Comparison of ENCODE assay signal across 27 cellular contexts in the genomic region with DNA sequence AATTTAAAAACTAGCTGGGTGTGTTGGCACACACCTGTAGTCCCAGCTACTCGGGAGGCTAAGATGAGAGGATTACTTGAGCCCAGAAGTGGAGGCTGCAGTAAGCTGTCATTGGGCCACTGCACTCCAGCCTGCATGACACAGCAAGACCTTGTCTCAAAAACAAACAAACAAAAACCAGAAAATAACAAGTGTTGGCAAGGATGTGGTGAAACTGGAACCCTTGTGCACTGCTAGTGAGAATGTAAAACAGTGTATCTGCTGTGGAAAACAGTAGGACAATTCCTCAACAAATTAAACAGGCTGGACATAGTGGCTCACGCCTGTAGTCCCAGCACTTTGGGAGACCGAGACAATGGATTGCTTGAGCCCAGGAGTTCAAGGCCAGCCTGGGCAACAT. TPM values are rescaled to one million over a fixed set of nuclear protein-coding genes. Genes with fewer than 3 reads are reported as not detected.
DNase-seq lines count a peak whose midpoint lies in the region; ATAC-seq, FAIRE-seq and TF ChIP-seq lines count a peak whose summit lies in the region.
"Had no signal": no experiment of that assay in that cellular context is flagged by ENCODE, and none has a peak within 500 bp of the region (broad histone marks: within the 10 kb centered on the region; RNA-seq: fewer than 3 reads in every experiment).

No MANE protein-coding gene starts in this region.

- no peak overlapping the region for H3K27ac ChIP-seq in HepG2 (ENCODE audit: extremely low read length, insufficient read depth, low read length)
- H3K27ac ChIP-seq in right lobe of liver: no peak overlapping the region
- H3K27ac ChIP-seq in lower lobe of right lung: no peak overlapping the region
- H3K27ac ChIP-seq: BLaER1 had no signal

- WGBS in HepG2 (ENCODE audit: low lambda C conversion rate): 95% methylated on average over 3 of the region's 3 CpGs
- 97% methylated on average over 3 of the region's 3 CpGs for WGBS in right lobe of liver (ENCODE audit: insufficient coverage, low coverage, low lambda C conversion rate, missing lambda C conversion rate)

- H3K36me3 Mint-ChIP-seq in activated T-cell treated with anti-CD3 and anti-CD28 coated beads, Interleukin-2, amount 50 U/mL, for 72 hours (ENCODE audit: insufficient read depth in 2 of 2): peaks cover 13 to 47% of the 10 kb centered on the region in 2 donors

- no peak overlapping the region for H3K4me2 ChIP-seq in HepG2 (ENCODE audit: low read depth, low read length)
- H3K4me2 ChIP-seq: BLaER1 had no signal

- ATAC-seq in activated T-cell treated with anti-CD3 and anti-CD28 coated beads, Interleukin-2, amount 50 U/mL, for 72 hours (replicated peaks in 1 of 2): no peak
- ATAC-seq in HepG2 (no peak), right lobe of liver (no peak), lower lobe of right lung (no peak)
- ATAC-seq: GM12878 had no signal

- peaks cover 5 to 32% of the 10 kb centered on the region in 2 experiments; a peak in 4 of 5 replicates for H3K36me3 ChIP-seq in HepG2 (replicated peaks in 1 of 2; ENCODE audit: control insufficient read depth in 1 of 2, insufficient read depth in 2 of 2, low read length in 2 of 2)
- peaks cover 0 to 30% (median 0%) of the 10 kb centered on the region in 4 donors for H3K36me3 ChIP-seq in right lobe of liver
- peaks cover 34% of the 10 kb centered on the region for H3K36me3 ChIP-seq in lower lobe of right lung

- H3K9me3 Mint-ChIP-seq in activated T-cell treated with anti-CD3 and anti-CD28 coated beads, Interleukin-2, amount 50 U/mL, for 72 hours: peaks cover 2 to 3% of the 10 kb centered on the region in 2 donors

- H3K4me3 Mint-ChIP-seq in activated T-cell treated with anti-CD3 and anti-CD28 coated beads, Interleukin-2, amount 50 U/mL, for 72 hours: no peak overlapping the region
- H3K4me3 Mint-ChIP-seq: CD14-positive monocyte had no signal

- no peaks in the 10 kb centered on the region for H3K27me3 Mint-ChIP-seq in activated T-cell treated with anti-CD3 and anti-CD28 coated beads, Interleukin-2, amount 50 U/mL, for 72 hours (ENCODE audit: low read depth)
- H3K27me3 Mint-ChIP-seq: CD4-positive, alpha-beta memory T cell; CD8-positive, alpha-beta memory T cell had no signal

- peaks cover 47% of the 10 kb centered on the region for H3K4me1 Mint-ChIP-seq in activated T-cell treated with anti-CD3 and anti-CD28 coated beads, Interleukin-2, amount 50 U/mL, for 72 hours (ENCODE audit: low read depth)

- TF ChIP-seq POLR2A in HepG2 (IDR thresholded peaks at IDR 0.05; ENCODE audit: insufficient read depth in 1 of 2, low read depth in 2 of 2, low read length in 2 of 2) (no peak), right lobe of liver (IDR thresholded peaks at IDR 0.05) (no peak)

- peaks cover 28% of the 10 kb centered on the region for H3K4me1 ChIP-seq in HepG2 (ENCODE audit: insufficient read depth, low read length)
- peaks cover 0 to 7% (median 2%) of the 10 kb centered on the region in 4 donors for H3K4me1 ChIP-seq in right lobe of liver
- H3K4me1 ChIP-seq in lower lobe of right lung: peaks cover 9% of the 10 kb centered on the region
- H3K4me1 ChIP-seq: BE2C had no signal

- POLR2A ChIA-PET in HepG2 (lab: Yijun Ruan, JAX): interaction anchor here (0.9 kb wide), 1 partner anchor 46 kb away, joined by 3 read pairs; the partner anchor contains the start of gene CEP250

- CTCF ChIA-PET in HepG2 (lab: Yijun Ruan, JAX; ENCODE audit: low intra/inter-chr PET ratio, low total read pairs): no interaction called here

- H3K27me3 ChIP-seq in HepG2 (ENCODE audit: control insufficient read depth in 1 of 2, insufficient read depth in 2 of 2, low read length in 2 of 2): no peaks in the 10 kb centered on the region; a peak in 1 of 5 replicates
- no peaks in the 10 kb centered on the region for H3K27me3 ChIP-seq in right lobe of liver
- H3K27me3 ChIP-seq in lower lobe of right lung (ENCODE audit: low read depth): no peaks in the 10 kb centered on the region
- H3K27me3 ChIP-seq: BE2C, BLaER1 had no signal

- intact Hi-C loops in HepG2 (cut with micrococcal nuclease; ENCODE audit: unreplicated experiment) (no loop called here), right lobe of liver (cut with DNase I) (no loop called here), lower lobe of right lung (cut with DNase I) (no loop called here)

- no peak for TF ChIP-seq RAD21 in HepG2 (CRISPR knock-in tag; IDR thresholded peaks at IDR 0.05)

- H4K20me1 ChIP-seq in HepG2 (ENCODE audit: insufficient read depth, low read length): no peaks in the 10 kb centered on the region
- H4K20me1 ChIP-seq: BLaER1 had no signal

- H3K4me3 ChIP-seq in HepG2 (replicated peaks in 1 of 3; ENCODE audit: insufficient read depth in 1 of 3, low read depth in 2 of 3, low read length in 3 of 3) (no peak overlapping the region), right lobe of liver (no peak overlapping the region), lower lobe of right lung (no peak overlapping the region)
- H3K4me3 ChIP-seq: BLaER1, GM12878 had no signal

- TF ChIP-seq CTCF in HepG2 (CRISPR knock-in tag; IDR thresholded peaks at IDR 0.05): no peak
- TF ChIP-seq CTCF in right lobe of liver (IDR thresholded peaks at IDR 0.05): no peak
- no peak for TF ChIP-seq CTCF in lower lobe of right lung (IDR thresholded peaks at IDR 0.05)

- in situ Hi-C loops in HepG2 (cut with HindIII; ENCODE audit: extremely low pct_ligation_motif_present, low pct_unique_long_range_greater_than_20kb): no loop called here

- TF ChIP-seq EP300 in HepG2 (IDR thresholded peaks at IDR 0.05; ENCODE audit: low read depth in 2 of 2, low read length in 2 of 2) (no peak), HepG2 (CRISPR knock-in tag; IDR thresholded peaks at IDR 0.05; ENCODE audit: borderline replicate concordance) (no peak)

- H3K79me2 ChIP-seq in HepG2 (ENCODE audit: insufficient read depth, low read length): peaks cover 59% of the 10 kb centered on the region

- H3K9me3 ChIP-seq in HepG2 (ENCODE audit: low read length): no peaks in the 10 kb centered on the region
- no peaks in the 10 kb centered on the region for H3K9me3 ChIP-seq in right lobe of liver
- H3K9me3 ChIP-seq in lower lobe of right lung: peaks cover 7% of the 10 kb centered on the region
- H3K9me3 ChIP-seq: BE2C had no signal

- no peak overlapping the region for H3K9ac ChIP-seq in HepG2 (ENCODE audit: insufficient read depth, low read depth, low read length)
- H3K9ac ChIP-seq: BLaER1 had no signal

- H3K27ac Mint-ChIP-seq in activated T-cell treated with anti-CD3 and anti-CD28 coated beads, Interleukin-2, amount 50 U/mL, for 72 hours: peak overlapping the region; percentile 39
- H3K27ac Mint-ChIP-seq: CD14-positive monocyte; CD4-positive, CD25-positive, alpha-beta regulatory T cell had no signal

- no peak for DNase-seq in activated T-cell treated with anti-CD3 and anti-CD28 coated beads, Interleukin-2, amount 50 U/mL, for 72 hours
- DNase-seq in activated T-cell treated with anti-CD3 and anti-CD28 coated beads, Interleukin-2, amount 50 U/mL, for 48 hours: no peak
- DNase-seq in HepG2 (ENCODE audit: low spot score): no peak
- no peak for DNase-seq in right lobe of liver
- no peak for DNase-seq in lower lobe of right lung
- DNase-seq: 8988T; ACHN; BE2C; C1 segment of cervical spinal cord; CD4-positive, alpha-beta memory T cell; CD4-positive, CD25-positive, alpha-beta regulatory T cell; CD8-positive, alpha-beta memory T cell; COR-L47; DMS 273 treated with DMSO at 0.1 percent for 48 hours; DMS153; DMS53; DMS79; DND-41; EL; GDM1 had no signal

- no peak for FAIRE-seq in HepG2 (lab: Jason Lieb, UNC)
- FAIRE-seq: A204.1, GM12878, GM12892, GM18507 had no signal

- no TSS peak for BruUV-seq in HepG2 (replicated peaks; lab: Mats Ljungman, UMichigan)

- H2AFZ ChIP-seq in HepG2 (ENCODE audit: low read length): no peak overlapping the region

RNA-seq across cellular contexts. Expression of gene UQCC1, which starts 3.5 kb away (rescaled TPM):
- total RNA-seq in activated T-cell treated with anti-CD3 and anti-CD28 coated beads, Interleukin-2, amount 50 U/mL, for 72 hours: 10 to 100 TPM; 76.2 to 84.1 TPM
- 67.2 and 79.5 TPM in 2 replicates for total RNA-seq in HepG2 (2016; rRNA removed; fragmentation: Illumina TruSeq; extraction: Trizol)
- total RNA-seq in HepG2 (2016; cell fraction: cytosol; rRNA removed; fragmentation: Illumina TruSeq; extraction: Trizol; ENCODE audit: low read depth): 21.4 and 22.2 TPM in 2 replicates
- total RNA-seq in HepG2 (2016; cell fraction: insoluble cytoplasmic fraction; rRNA removed; fragmentation: Illumina TruSeq; extraction: Trizol): 62.6 and 81.6 TPM in 2 replicates
- total RNA-seq in HepG2 (2016; cell fraction: membrane; rRNA removed; fragmentation: Illumina TruSeq; extraction: Trizol): 31.1 and 32.0 TPM in 2 replicates
- total RNA-seq in HepG2 (2016; cell fraction: nucleus; rRNA removed; fragmentation: Illumina TruSeq; extraction: Trizol): 92.7 and 103 TPM in 2 replicates
- 68.5 and 76.9 TPM in 2 replicates for polyA plus RNA-seq in HepG2 (2011; rRNA removed)
- polyA plus RNA-seq in HepG2 (2011; cell fraction: cytosol; rRNA removed): 43.3 and 47.7 TPM in 2 replicates
- 174 and 175 TPM in 2 replicates for polyA plus RNA-seq in HepG2 (2011; cell fraction: nucleus; rRNA removed)
- 60.6 and 74.9 TPM in 2 replicates for polyA plus RNA-seq in HepG2 (2012)
- polyA plus RNA-seq in HepG2 (2016; cell fraction: cytosol; fragmentation: Illumina TruSeq; extraction: Trizol; ENCODE audit: low read depth): 10.6 and 11.5 TPM in 2 replicates
- 60.7 and 64.9 TPM in 2 replicates for polyA plus RNA-seq in HepG2 (2016; cell fraction: insoluble cytoplasmic fraction; fragmentation: Illumina TruSeq; extraction: Trizol; ENCODE audit: low read depth)
- polyA plus RNA-seq in HepG2 (2016; cell fraction: membrane; fragmentation: Illumina TruSeq; extraction: Trizol; ENCODE audit: low read depth): 17.6 and 21.1 TPM in 2 replicates
- polyA plus RNA-seq in HepG2 (2016; cell fraction: nucleus; fragmentation: Illumina TruSeq; extraction: Trizol; ENCODE audit: insufficient read depth, low read depth): 143 and 149 TPM in 2 replicates
- polyA minus RNA-seq in HepG2 (2011; rRNA and poly(A)+ RNA removed; ENCODE audit: low replicate concordance): 45.0 and 72.9 TPM in 2 replicates
- polyA minus RNA-seq in HepG2 (2011; cell fraction: cytosol; rRNA and poly(A)+ RNA removed): 39.7 and 43.4 TPM in 2 replicates
- polyA minus RNA-seq in HepG2 (2011; cell fraction: nucleus; rRNA and poly(A)+ RNA removed): 106 and 120 TPM in 2 replicates
- 10 to 100 TPM; 22.7 to 41.2 (median 35.0) TPM for total RNA-seq in right lobe of liver
- 52.3 TPM for total RNA-seq in lower lobe of right lung

RNA-seq across cellular contexts. Expression of gene GDF5, which starts 29.8 kb away (rescaled TPM):
- not detected for total RNA-seq in activated T-cell treated with anti-CD3 and anti-CD28 coated beads, Interleukin-2, amount 50 U/mL, for 72 hours
- total RNA-seq in HepG2 (2016; rRNA removed; fragmentation: Illumina TruSeq; extraction: Trizol) (not detected in 2 replicates), right lobe of liver (not detected), lower lobe of right lung (0.86 TPM)
- total RNA-seq in HepG2 (2016; cell fraction: cytosol; rRNA removed; fragmentation: Illumina TruSeq; extraction: Trizol; ENCODE audit: low read depth): not detected in 2 replicates
- not detected in 2 replicates for total RNA-seq in HepG2 (2016; cell fraction: insoluble cytoplasmic fraction; rRNA removed; fragmentation: Illumina TruSeq; extraction: Trizol)
- not detected in 2 replicates for total RNA-seq in HepG2 (2016; cell fraction: membrane; rRNA removed; fragmentation: Illumina TruSeq; extraction: Trizol)
- total RNA-seq in HepG2 (2016; cell fraction: nucleus; rRNA removed; fragmentation: Illumina TruSeq; extraction: Trizol): not detected in 2 replicates
- not detected in 2 replicates for polyA plus RNA-seq in HepG2 (2011; rRNA removed)
- 0.04 TPM in 1 of 2 replicates, not detected in the other for polyA plus RNA-seq in HepG2 (2011; cell fraction: cytosol; rRNA removed)
- not detected in 2 replicates for polyA plus RNA-seq in HepG2 (2011; cell fraction: nucleus; rRNA removed)
- not detected in 2 replicates for polyA plus RNA-seq in HepG2 (2012)
- polyA plus RNA-seq in HepG2 (2016; cell fraction: cytosol; fragmentation: Illumina TruSeq; extraction: Trizol; ENCODE audit: low read depth): not detected in 2 replicates
- not detected in 2 replicates for polyA plus RNA-seq in HepG2 (2016; cell fraction: insoluble cytoplasmic fraction; fragmentation: Illumina TruSeq; extraction: Trizol; ENCODE audit: low read depth)
- not detected in 2 replicates for polyA plus RNA-seq in HepG2 (2016; cell fraction: membrane; fragmentation: Illumina TruSeq; extraction: Trizol; ENCODE audit: low read depth)
- polyA plus RNA-seq in HepG2 (2016; cell fraction: nucleus; fragmentation: Illumina TruSeq; extraction: Trizol; ENCODE audit: insufficient read depth, low read depth): not detected in 2 replicates
- 0.09 TPM in 1 of 2 replicates, not detected in the other for polyA minus RNA-seq in HepG2 (2011; rRNA and poly(A)+ RNA removed; ENCODE audit: low replicate concordance)
- polyA minus RNA-seq in HepG2 (2011; cell fraction: cytosol; rRNA and poly(A)+ RNA removed): not detected in 2 replicates
- polyA minus RNA-seq in HepG2 (2011; cell fraction: nucleus; rRNA and poly(A)+ RNA removed): not detected in 2 replicates
- total RNA-seq: A673; CD4-positive, alpha-beta memory T cell; CD4-positive, CD25-positive, alpha-beta regulatory T cell; CD8-positive, alpha-beta memory T cell had no signal
- polyA plus RNA-seq: CD14-positive monocyte; CD4-positive, alpha-beta memory T cell; CD4-positive, CD25-positive, alpha-beta regulatory T cell; CD8-positive, alpha-beta memory T cell had no signal

RNA-seq across cellular contexts. Expression of gene CEP250, which starts 47.1 kb away (rescaled TPM):
- 10 to 100 TPM; 45.1 to 55.0 TPM for total RNA-seq in activated T-cell treated with anti-CD3 and anti-CD28 coated beads, Interleukin-2, amount 50 U/mL, for 72 hours
- total RNA-seq in HepG2 (2016; rRNA removed; fragmentation: Illumina TruSeq; extraction: Trizol) (55.3 and 55.7 TPM in 2 replicates), right lobe of liver (10 to 100 TPM in 2 of 6 experiments, 1 to 10 TPM in 4; 5.9 to 11.2 (median 9.0) TPM), lower lobe of right lung (30.7 TPM)
- 4.6 and 8.2 TPM in 2 replicates for total RNA-seq in HepG2 (2016; cell fraction: cytosol; rRNA removed; fragmentation: Illumina TruSeq; extraction: Trizol; ENCODE audit: low read depth)
- 47.0 and 58.9 TPM in 2 replicates for total RNA-seq in HepG2 (2016; cell fraction: insoluble cytoplasmic fraction; rRNA removed; fragmentation: Illumina TruSeq; extraction: Trizol)
- 10.8 and 11.9 TPM in 2 replicates for total RNA-seq in HepG2 (2016; cell fraction: membrane; rRNA removed; fragmentation: Illumina TruSeq; extraction: Trizol)
- total RNA-seq in HepG2 (2016; cell fraction: nucleus; rRNA removed; fragmentation: Illumina TruSeq; extraction: Trizol): 53.7 and 62.9 TPM in 2 replicates
- 28.3 and 28.8 TPM in 2 replicates for polyA plus RNA-seq in HepG2 (2011; rRNA removed)
- 13.0 and 15.9 TPM in 2 replicates for polyA plus RNA-seq in HepG2 (2011; cell fraction: cytosol; rRNA removed)
- polyA plus RNA-seq in HepG2 (2011; cell fraction: nucleus; rRNA removed): 91.1 and 91.6 TPM in 2 replicates
- polyA plus RNA-seq in HepG2 (2012): 51.5 and 68.0 TPM in 2 replicates
- polyA plus RNA-seq in HepG2 (2016; cell fraction: cytosol; fragmentation: Illumina TruSeq; extraction: Trizol; ENCODE audit: low read depth): 1.8 and 3.2 TPM in 2 replicates
- polyA plus RNA-seq in HepG2 (2016; cell fraction: insoluble cytoplasmic fraction; fragmentation: Illumina TruSeq; extraction: Trizol; ENCODE audit: low read depth): 25.5 and 33.0 TPM in 2 replicates
- 4.0 and 5.2 TPM in 2 replicates for polyA plus RNA-seq in HepG2 (2016; cell fraction: membrane; fragmentation: Illumina TruSeq; extraction: Trizol; ENCODE audit: low read depth)
- polyA plus RNA-seq in HepG2 (2016; cell fraction: nucleus; fragmentation: Illumina TruSeq; extraction: Trizol; ENCODE audit: insufficient read depth, low read depth): 164 and 177 TPM in 2 replicates
- 17.6 and 28.3 TPM in 2 replicates for polyA minus RNA-seq in HepG2 (2011; rRNA and poly(A)+ RNA removed; ENCODE audit: low replicate concordance)
- polyA minus RNA-seq in HepG2 (2011; cell fraction: cytosol; rRNA and poly(A)+ RNA removed): 15.9 and 26.1 TPM in 2 replicates
- 47.3 and 65.8 TPM in 2 replicates for polyA minus RNA-seq in HepG2 (2011; cell fraction: nucleus; rRNA and poly(A)+ RNA removed)
